In the genomic region with DNA sequence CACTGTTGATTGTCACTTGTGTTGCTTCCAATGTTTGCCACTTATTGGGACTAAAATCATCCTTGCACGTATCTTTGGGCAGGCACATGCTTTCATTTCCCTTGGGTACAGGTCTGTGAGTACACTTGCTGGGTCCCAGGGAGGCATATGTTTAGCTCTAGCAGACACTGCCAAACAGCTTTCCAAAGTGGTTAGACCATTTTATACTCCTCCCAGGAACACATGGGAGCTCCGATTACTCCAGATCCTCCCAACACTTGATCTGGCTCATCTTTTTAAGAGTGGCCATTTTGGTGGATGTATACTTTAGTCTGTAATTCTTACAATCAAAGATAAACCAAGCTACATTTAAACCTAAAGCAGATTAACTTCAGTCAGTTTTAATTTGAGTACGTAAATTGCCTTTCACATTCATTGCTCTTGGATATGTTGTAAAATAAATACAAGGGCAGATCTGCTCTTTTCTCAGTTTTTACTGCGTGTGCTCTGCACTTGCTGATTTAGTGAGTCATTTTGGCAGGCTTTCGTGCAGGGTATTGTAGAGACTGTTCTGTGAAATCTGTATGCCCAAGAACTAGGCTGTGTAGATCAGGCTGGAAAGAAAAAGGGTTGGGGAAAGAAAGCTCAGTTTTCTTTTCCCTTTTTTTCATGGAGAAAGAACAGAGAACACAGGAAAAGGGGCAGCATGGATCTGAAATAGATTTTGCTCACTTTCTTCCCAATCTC, we compare ENCODE assay signal across 14 cellular contexts. TPM values are rescaled to one million over a fixed set of nuclear protein-coding genes. Genes with fewer than 3 reads are reported as not detected.
DNase-seq lines count a peak whose midpoint lies in the region; TF ChIP-seq lines count a peak whose summit lies in the region.
"Had no signal": no experiment of that assay in that cellular context is flagged by ENCODE, and none has a peak within 500 bp of the region (broad histone marks: within the 10 kb centered on the region; RNA-seq: fewer than 3 reads in every experiment).

No MANE protein-coding gene starts in this region.

- no peak for TF ChIP-seq CTCF in MCF 10A (IDR thresholded peaks at IDR 0.05; ENCODE audit: unreplicated experiment)
- TF ChIP-seq CTCF in mammary epithelial cell (conservative IDR thresholded peaks at IDR 0.05 in 1 of 2, IDR thresholded peaks at IDR 0.05 in 1 of 2; ENCODE audit: extremely low read depth in 1 of 2, insufficient read depth in 1 of 2, low read depth in 1 of 2, low read length in 2 of 2): no peak
- TF ChIP-seq CTCF in brain microvascular endothelial cell (IDR thresholded peaks at IDR 0.05; ENCODE audit: low read depth, low read length, missing control alignments): no peak
- no peak for TF ChIP-seq CTCF in uterus (IDR thresholded peaks at IDR 0.05)
- TF ChIP-seq CTCF in BE2C (IDR thresholded peaks at IDR 0.05; ENCODE audit: low read depth, low read length): no peak

- in situ Hi-C loops in mammary epithelial cell (cut with MboI; ENCODE audit: low sequenced_read_pairs in 2 of 2): loop anchor here (10.0 to 25.0 kb wide), 2 partner anchors 314 to 321 kb away; no protein-coding TSS in a partner anchor
- in situ Hi-C loops in brain microvascular endothelial cell (cut with HindIII; ENCODE audit: low pct_ligation_motif_present, low sequenced_read_pairs): no loop called here

- H3K27ac ChIP-seq in mammary epithelial cell (ENCODE audit: insufficient read depth, low read depth, low read length): no peak overlapping the region
- H3K27ac ChIP-seq in brain microvascular endothelial cell: peak overlapping the region; percentile 52
- H3K27ac ChIP-seq in uterus: peak overlapping the region; percentile 77 to 80
- H3K27ac ChIP-seq in SJCRH30: no peak overlapping the region
- H3K27ac ChIP-seq: heart right ventricle had no signal

- no peaks in the 10 kb centered on the region for H3K27me3 Mint-ChIP-seq in MCF 10A (ENCODE audit: insufficient read depth, unreplicated experiment)
- no peaks in the 10 kb centered on the region for H3K27me3 Mint-ChIP-seq in activated naive CD8-positive, alpha-beta T cell treated with anti-CD3 and anti-CD28 coated beads for 36 hours

- H3K27me3 ChIP-seq in mammary epithelial cell (ENCODE audit: insufficient read depth, low read length) (no peaks in the 10 kb centered on the region), brain microvascular endothelial cell (replicated peaks) (no peaks in the 10 kb centered on the region), uterus (no peaks in the 10 kb centered on the region), SJCRH30 (no peaks in the 10 kb centered on the region), BE2C (no peaks in the 10 kb centered on the region)
- H3K27me3 ChIP-seq: heart right ventricle had no signal

- H3K4me1 Mint-ChIP-seq in MCF 10A (ENCODE audit: insufficient read depth, unreplicated experiment): peaks cover 25% of the 10 kb centered on the region
- peaks cover 11% of the 10 kb centered on the region for H3K4me1 Mint-ChIP-seq in activated naive CD8-positive, alpha-beta T cell treated with anti-CD3 and anti-CD28 coated beads for 36 hours

- no peak overlapping the region for H3K4me3 Mint-ChIP-seq in MCF 10A (ENCODE audit: unreplicated experiment)
- H3K4me3 Mint-ChIP-seq in activated naive CD8-positive, alpha-beta T cell treated with anti-CD3 and anti-CD28 coated beads for 36 hours: no peak overlapping the region
- H3K4me3 Mint-ChIP-seq: stimulated activated naive CD8-positive, alpha-beta T cell treated with anti-CD3 and anti-CD28 coated beads, Interleukin-15, amount 100 ng/mL, for 72 hours; T-helper 2 cell treated with Interferon-gamma antibody and Interleukin-4, amounts not matched to agents 5 μg/mL and 100 μg/mL, for 36 hours had no signal

- POLR2A ChIA-PET in MCF 10A (lab: Yijun Ruan, JAX): interaction anchor here (0.5 to 1.2 kb wide), 5 partner anchors 34 to 338 kb away, joined by 3 to 4 read pairs (median 3); no protein-coding TSS in a partner anchor

- H3K36me3 ChIP-seq in mammary epithelial cell (ENCODE audit: insufficient read depth, low read length) (no peaks in the 10 kb centered on the region), brain microvascular endothelial cell (replicated peaks) (no peaks in the 10 kb centered on the region), uterus (no peaks in the 10 kb centered on the region), SJCRH30 (no peaks in the 10 kb centered on the region), BE2C (no peaks in the 10 kb centered on the region)
- H3K36me3 ChIP-seq: heart right ventricle had no signal

- dilution Hi-C loops in mammary epithelial cell (cut with HindIII; ENCODE audit: low sequenced_read_pairs): no loop called here

- 84% methylated on average over 5 of the region's 5 CpGs for WGBS in mammary epithelial cell (ENCODE audit: low coverage, missing lambda C conversion rate)

- H3K36me3 Mint-ChIP-seq in MCF 10A (ENCODE audit: insufficient read depth, unreplicated experiment): peaks cover 13% of the 10 kb centered on the region
- peaks cover 4% of the 10 kb centered on the region for H3K36me3 Mint-ChIP-seq in activated naive CD8-positive, alpha-beta T cell treated with anti-CD3 and anti-CD28 coated beads for 36 hours

- H3K4me2 ChIP-seq in mammary epithelial cell (ENCODE audit: insufficient read depth, low read depth, low read length): no peak overlapping the region

- intact Hi-C loops in MCF 10A (cut with micrococcal nuclease): no loop called here
- intact Hi-C loops in mammary epithelial cell (cut with micrococcal nuclease): no loop called here
- intact Hi-C loops in uterus (cut with DNase I; ENCODE audit: low total_unique reads): no loop called here

- peaks cover 8% of the 10 kb centered on the region for H3K9me3 Mint-ChIP-seq in MCF 10A (ENCODE audit: unreplicated experiment)
- H3K9me3 Mint-ChIP-seq in activated naive CD8-positive, alpha-beta T cell treated with anti-CD3 and anti-CD28 coated beads for 36 hours: peaks cover 1% of the 10 kb centered on the region
- H3K9me3 Mint-ChIP-seq: T-helper 2 cell treated with Interferon-gamma antibody and Interleukin-4, amounts not matched to agents 5 μg/mL and 100 μg/mL, for 36 hours had no signal

- TF ChIP-seq POLR2A in uterus (IDR thresholded peaks at IDR 0.05): no peak

- no peaks in the 10 kb centered on the region for H3K79me2 ChIP-seq in mammary epithelial cell (ENCODE audit: insufficient read depth, low read length)

- DNase-seq in MCF 10A (ENCODE audit: unreplicated experiment): peak; percentile 75
- no peak for DNase-seq in mammary epithelial cell
- peak; percentile 71 for DNase-seq in brain microvascular endothelial cell
- peak; percentile 35 for DNase-seq in medulla oblongata (ENCODE audit: extremely low spot score)
- DNase-seq in uterus: peak in 1 of 2 donors; percentile 62
- DNase-seq in SJCRH30: no peak
- DNase-seq in BE2C: no peak
- DNase-seq in activated naive CD8-positive, alpha-beta T cell treated with anti-CD3 and anti-CD28 coated beads for 36 hours: no peak
- DNase-seq: ACHN; central memory CD4-positive, alpha-beta T cell; heart right ventricle; stimulated activated CD4-positive, alpha-beta T cell treated with anti-CD3 and anti-CD28 coated beads, Interleukin-1b, Interleukin-23, amount 100 ng/mL, for 48 hours; stimulated activated naive CD8-positive, alpha-beta T cell treated with anti-CD3 and anti-CD28 coated beads, Interleukin-15, amount 100 ng/mL, for 72 hours had no signal

- H3K9ac ChIP-seq in mammary epithelial cell (ENCODE audit: insufficient read depth, low read length): no peak overlapping the region

- CTCF ChIA-PET in MCF 10A (lab: Yijun Ruan, JAX): interaction anchor here (0.8 to 3.4 kb wide), 10 partner anchors 10 to 393 kb away, joined by 3 to 39 read pairs (median 4); no protein-coding TSS in a partner anchor
- CTCF ChIA-PET in mammary epithelial cell (lab: Charles Lee; ENCODE audit: low non-redundant PET): no interaction called here

- H4K20me1 ChIP-seq in mammary epithelial cell (ENCODE audit: insufficient read depth, low read length): no peaks in the 10 kb centered on the region

- no peaks in the 10 kb centered on the region for H3K9me3 ChIP-seq in mammary epithelial cell (replicated peaks; ENCODE audit: insufficient read depth, low read length)
- no peaks in the 10 kb centered on the region for H3K9me3 ChIP-seq in uterus
- no peaks in the 10 kb centered on the region for H3K9me3 ChIP-seq in SJCRH30 (replicated peaks)
- no peaks in the 10 kb centered on the region for H3K9me3 ChIP-seq in BE2C
- H3K9me3 ChIP-seq: heart right ventricle had no signal

- H3K4me3 ChIP-seq in mammary epithelial cell (replicated peaks in 1 of 3; ENCODE audit: insufficient read depth in 1 of 3, low read depth in 2 of 3, low read length in 3 of 3) (no peak overlapping the region), brain microvascular endothelial cell (ENCODE audit: low read depth, low read length) (no peak overlapping the region), uterus (no peak overlapping the region), SJCRH30 (no peak overlapping the region), BE2C (ENCODE audit: low read depth, low read length) (no peak overlapping the region)
- H3K4me3 ChIP-seq: heart right ventricle had no signal

- peak overlapping the region; percentile 51 for H3K27ac Mint-ChIP-seq in MCF 10A (ENCODE audit: low read depth, unreplicated experiment)
- no peak overlapping the region for H3K27ac Mint-ChIP-seq in activated naive CD8-positive, alpha-beta T cell treated with anti-CD3 and anti-CD28 coated beads for 36 hours
- H3K27ac Mint-ChIP-seq: T-helper 2 cell treated with Interferon-gamma antibody and Interleukin-4, amounts not matched to agents 5 μg/mL and 100 μg/mL, for 36 hours had no signal

- no peak overlapping the region for H2AFZ ChIP-seq in mammary epithelial cell (ENCODE audit: low read depth, low read length)

- H3K4me1 ChIP-seq in mammary epithelial cell (ENCODE audit: insufficient read depth, low read length) (peaks cover 7% of the 10 kb centered on the region), uterus (peaks cover 3 to 6% of the 10 kb centered on the region in 2 donors), SJCRH30 (no peaks in the 10 kb centered on the region), BE2C (no peaks in the 10 kb centered on the region)

- BruUV-seq in MCF 10A (replicated peaks; lab: Mats Ljungman, UMichigan) (no TSS peak), mammary epithelial cell (replicated peaks; lab: Mats Ljungman, UMichigan) (no TSS peak)

RNA-seq across cellular contexts. Expression of a gene that starts 19.5 kb away (rescaled TPM):
- 0.86 and 1.4 TPM in 2 replicates for total RNA-seq in MCF 10A (2022)
- total RNA-seq in mammary epithelial cell: 1 to 10 TPM; 2.5 to 3.4 TPM
- 0.08 TPM for polyA plus RNA-seq in mammary epithelial cell
- polyA minus RNA-seq in mammary epithelial cell: not detected
- 1 to 10 TPM in 1 of 4 donors, under 1 TPM in 1, not detected in 2; 0.35 to 5.4 TPM for total RNA-seq in uterus
- 0.20 and 0.49 TPM in 2 replicates for total RNA-seq in SJCRH30 (2014; rRNA removed; shearing (Covaris generic))
- polyA plus RNA-seq in BE2C (2012; ENCODE audit: insufficient read depth, insufficient read length, low read depth): not detected
- under 1 TPM in 1 of 2 experiments, not detected in 1; 0.85 TPM for total RNA-seq in activated naive CD8-positive, alpha-beta T cell treated with anti-CD3 and anti-CD28 coated beads for 36 hours

Comparison
In these comparisons a context has a peak if more than half of its experiments do, and no peak if none do; other contexts are left out.
1. DNase-seq: peak in MCF 10A (single experiment), brain microvascular endothelial cell (single experiment) and medulla oblongata (single experiment); none in mammary epithelial cell (single experiment), SJCRH30 (0 of 2), BE2C (single experiment) and activated naive CD8-positive, alpha-beta T cell treated with anti-CD3 and anti-CD28 coated beads for 36 hours (single experiment).
2. H3K27ac ChIP-seq: peak in brain microvascular endothelial cell (single experiment) and uterus (2 of 2); none in mammary epithelial cell (single experiment) and SJCRH30 (single experiment).